10 cellular contexts compared by ENCODE assay signal in genomic region chr5:139271201-139272027, GRCh38. TPM values are rescaled to one million over a fixed set of nuclear protein-coding genes. Genes with fewer than 3 reads are reported as not detected.
DNase-seq lines count a peak whose midpoint lies in the region; ATAC-seq and TF ChIP-seq lines count a peak whose summit lies in the region.
"Had no signal": no experiment of that assay in that cellular context is flagged by ENCODE, and none has a peak within 500 bp of the region (broad histone marks: within the 10 kb centered on the region; RNA-seq: fewer than 3 reads in every experiment).

No MANE protein-coding gene starts in this region.

- no peaks in the 10 kb centered on the region for H3K36me3 ChIP-seq in gastroesophageal sphincter

- TF ChIP-seq POLR2A in gastroesophageal sphincter (IDR thresholded peaks at IDR 0.05) = no peak

- H3K27ac ChIP-seq in AG04450 (ENCODE audit: low read depth, low read length) (peak overlapping the region; percentile 84), gastroesophageal sphincter (peak overlapping the region in 3 of 4 donors; percentile 82 to 87 (median 82))

- 15 to 45% methylated on average over 3 to 4 of the region's 4 CpGs for WGBS in gastroesophageal sphincter (ENCODE audit: low coverage in 1 of 2), 2 donors

- peaks cover 56% of the 10 kb centered on the region for H3K4me1 Mint-ChIP-seq in HFFc6 (ENCODE audit: low read depth)

- peak overlapping the region; percentile 32; the same call in 1 of the 2 replicates for H3K4me3 Mint-ChIP-seq in HFFc6

- CTCF ChIA-PET in AG04450 (lab: Charles Lee) = interaction anchor here (1.1 to 2.1 kb wide), 2 partner anchors 675 to 692 kb away, joined by 3 to 6 read pairs; no protein-coding TSS in a partner anchor

- no peak overlapping the region for H3K4me3 ChIP-seq in AG04450 (ENCODE audit: low read depth, low read length)
- no peak overlapping the region for H3K4me3 ChIP-seq in gastroesophageal sphincter

- intact Hi-C loops in posterior cingulate gyrus (cut with DNase I) = loop anchor here (5.0 kb wide), 1 partner anchor 71 kb away; the partner anchor contains the start of gene PAIP2
- intact Hi-C loops in head of caudate nucleus (cut with DNase I) = no loop called here

- TF ChIP-seq CTCF in AG04450 (IDR thresholded peaks at IDR 0.05; ENCODE audit: low read depth, low read length) = peak; percentile 31; the same call in 1 of the 2 replicates
- TF ChIP-seq CTCF in HFFc6 (IDR thresholded peaks at IDR 0.05) = peak; percentile 18; the same call in 1 of the 2 replicates
- peak in 2 of 4 experiments; percentile 21 to 30 for TF ChIP-seq CTCF in gastroesophageal sphincter (IDR thresholded peaks at IDR 0.05)

- peaks cover 20% of the 10 kb centered on the region for H3K36me3 Mint-ChIP-seq in HFFc6 (ENCODE audit: low read depth)
- H3K36me3 Mint-ChIP-seq: naive B cell had no signal

- ATAC-seq in gastroesophageal sphincter (peak; percentile 27), GM18511 (IDR thresholded peaks at IDR 0.05; ENCODE audit: unreplicated experiment) (no peak), HG02571 (IDR thresholded peaks at IDR 0.05; ENCODE audit: unreplicated experiment) (no peak)

- DNase-seq in AG04450 (ENCODE audit: low read depth, low spot score) (peak; percentile 82), HFFc6 (peak; percentile 89), SW480 (ENCODE audit: low spot score) (peak; percentile 84), posterior cingulate gyrus (no peak), head of caudate nucleus (no peak)
- DNase-seq: activated CD8-positive, alpha-beta memory T cell treated with anti-CD3 and anti-CD28 coated beads, Interleukin-2, amount 50 U/mL, for 4 hours; naive B cell had no signal

- POLR2A ChIA-PET in AG04450 (lab: Yijun Ruan, JAX) = interaction anchor here (0.6 to 3.7 kb wide), 6 partner anchors 12 to 696 kb away, joined by 4 to 25 read pairs (median 6); partner anchors contain the start of genes HSPA9, MATR3, PAIP2 and SIL1

- H3K9me3 ChIP-seq in AG04450 (ENCODE audit: control insufficient read depth, insufficient read depth, low read length) (no peaks in the 10 kb centered on the region), gastroesophageal sphincter (no peaks in the 10 kb centered on the region)

- peaks cover 5 to 68% (median 15%) of the 10 kb centered on the region in 3 donors for H3K4me1 ChIP-seq in gastroesophageal sphincter

- peak overlapping the region; percentile 78 for H3K27ac Mint-ChIP-seq in HFFc6

- peaks cover 7% of the 10 kb centered on the region; the same call in 1 of the 2 replicates for H3K27me3 Mint-ChIP-seq in HFFc6 (ENCODE audit: insufficient read depth)
- H3K27me3 Mint-ChIP-seq: naive B cell had no signal

- peaks cover 13% of the 10 kb centered on the region for H3K9me3 Mint-ChIP-seq in HFFc6
- H3K9me3 Mint-ChIP-seq: naive B cell had no signal

- H3K27me3 ChIP-seq in AG04450 (ENCODE audit: control insufficient read depth, insufficient read depth, low read length) (no peaks in the 10 kb centered on the region), gastroesophageal sphincter (no peaks in the 10 kb centered on the region)

- TF ChIP-seq EP300 in gastroesophageal sphincter (IDR thresholded peaks at IDR 0.05) = no peak

RNA-seq across cellular contexts. Expression of gene MATR3, which starts 22.1 kb away (rescaled TPM):
- 142 and 166 TPM in 2 replicates for polyA plus RNA-seq in AG04450 (2011; rRNA removed)
- 195 and 217 TPM in 2 replicates for polyA minus RNA-seq in AG04450 (2011; rRNA and poly(A)+ RNA removed)
- total RNA-seq in HFFc6 (2021; fragmentation: NEBNext Ultra II Directional; extraction: Animal tissue kit (Norgen Biotek cat#: 25700)) = 100 to 1,000 TPM; 117 to 179 (median 140) TPM
- 100 to 1,000 TPM; 194 to 326 (median 314) TPM for total RNA-seq in gastroesophageal sphincter

Comparison
In these comparisons a context has a peak if more than half of its experiments do, and no peak if none do; other contexts are left out.
1. DNase-seq: peak in AG04450 (single experiment), HFFc6 (single experiment) and SW480 (single experiment); none in posterior cingulate gyrus (0 of 10) and head of caudate nucleus (0 of 42).